Comparison of ENCODE assay signal across 8 cellular contexts in the genomic region with DNA sequence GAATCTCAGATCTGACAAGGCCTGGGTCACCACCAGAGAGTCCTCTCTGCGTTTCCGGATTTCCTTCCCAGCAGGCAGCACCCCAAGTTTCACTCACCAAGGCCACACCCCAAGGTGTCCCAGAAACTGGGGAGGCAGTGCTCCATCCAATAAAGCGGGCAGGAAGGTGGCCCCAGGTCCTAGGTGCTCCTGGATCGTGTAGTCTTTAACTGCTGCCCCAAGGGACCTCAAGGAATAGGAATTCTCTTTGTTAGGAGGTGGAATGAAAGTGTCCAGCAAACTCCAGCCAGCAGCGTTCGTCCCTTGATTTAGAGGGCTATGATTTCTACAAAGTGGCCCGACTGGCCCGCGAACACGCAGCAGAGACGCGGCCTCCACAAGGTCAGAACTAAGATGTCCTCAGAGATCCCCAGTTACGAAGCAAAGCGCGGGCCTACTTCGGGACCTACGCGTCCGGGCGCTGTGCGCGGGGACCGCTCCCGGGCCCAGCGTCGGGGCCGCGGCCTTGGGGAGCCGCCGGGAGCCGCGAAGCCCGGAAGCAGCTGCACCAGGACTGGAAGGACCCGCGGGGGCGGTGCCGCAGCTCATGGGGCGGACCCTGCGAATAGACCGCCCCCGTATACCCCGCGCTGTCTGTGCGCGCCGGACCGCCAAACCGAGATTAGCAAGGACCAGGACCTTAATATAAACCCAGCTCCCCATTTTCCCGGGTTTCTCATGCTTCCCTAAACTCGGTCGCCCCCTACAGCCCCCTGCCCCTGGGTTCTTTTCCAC. TPM values are rescaled to one million over a fixed set of nuclear protein-coding genes. Genes with fewer than 3 reads are reported as not detected.
DNase-seq lines count a peak whose midpoint lies in the region; ATAC-seq, FAIRE-seq and TF ChIP-seq lines count a peak whose summit lies in the region.

A gene with protein sequence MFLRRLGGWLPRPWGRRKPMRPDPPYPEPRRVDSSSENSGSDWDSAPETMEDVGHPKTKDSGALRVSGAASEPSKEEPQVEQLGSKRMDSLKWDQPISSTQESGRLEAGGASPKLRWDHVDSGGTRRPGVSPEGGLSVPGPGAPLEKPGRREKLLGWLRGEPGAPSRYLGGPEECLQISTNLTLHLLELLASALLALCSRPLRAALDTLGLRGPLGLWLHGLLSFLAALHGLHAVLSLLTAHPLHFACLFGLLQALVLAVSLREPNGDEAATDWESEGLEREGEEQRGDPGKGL (minus strand): TSS at position 555 of the 774 bp plus-strand sequence. CDS start 831 bp downstream, outside the sequence.

- DNase-seq in D721Med (ENCODE audit: insufficient read length, low spot score) (peak; percentile 86), GM23338 (ENCODE audit: low spot score) (peak; percentile 95), NCI-H146 (lab: John Stamatoyannopoulos, UW) (peak; percentile 90), amniotic epithelial cell (ENCODE audit: low read depth) (peak; percentile 80), left cardiac atrium (peak; percentile 93), progenitor cell of endocrine pancreas (ENCODE audit: low spot score, unreplicated experiment) (peak; percentile 66)

- H3K4me3 Mint-ChIP-seq in GM23338 = peak within 1 kb of the TSS; percentile 90
- H3K4me3 Mint-ChIP-seq in T-helper 1 cell treated with Interleukin-12 subunit alpha and Interleukin-12 subunit beta and Interleukin-4 antibody, amounts not matched to agents 30 μg/mL and 1 μg/mL, for 36 hours = peak within 1 kb of the TSS; percentile 93
- peak within 1 kb of the TSS; percentile 88 for H3K4me3 Mint-ChIP-seq in progenitor cell of endocrine pancreas (ENCODE audit: low read depth)

- under 1% methylated on average over 51 of the region's 51 CpGs for WGBS in urinary bladder

- no peak for TF ChIP-seq CTCF in D721Med (IDR thresholded peaks at IDR 0.05; ENCODE audit: insufficient read depth, missing control alignments)
- TF ChIP-seq CTCF in GM23338 (conservative IDR thresholded peaks at IDR 0.05; ENCODE audit: low read depth in 2 of 2) = no peak; a peak in 1 of 4 replicates
- TF ChIP-seq CTCF in progenitor cell of endocrine pancreas (IDR thresholded peaks at IDR 0.05; ENCODE audit: unreplicated experiment) = no peak

- H4K20me1 ChIP-seq in GM23338 (replicated peaks; ENCODE audit: insufficient read depth) = no peaks in the 10 kb centered on the region; the same call in 1 of the 2 replicates

- ATAC-seq in GM23338 (peak; percentile 85), left cardiac atrium (peak; percentile 86)

- peaks cover 41% of the 10 kb centered on the region for H3K79me2 ChIP-seq in GM23338 (replicated peaks; ENCODE audit: insufficient read depth)

- intact Hi-C loops in left cardiac atrium (cut with DNase I) = no loop called here

- H3K27me3 ChIP-seq in GM23338 (ENCODE audit: insufficient read depth) = no peaks in the 10 kb centered on the region

- peaks cover 19% of the 10 kb centered on the region for H3K27me3 Mint-ChIP-seq in GM23338 (ENCODE audit: insufficient read depth, low read depth, poor library complexity)
- no peaks in the 10 kb centered on the region for H3K27me3 Mint-ChIP-seq in T-helper 1 cell treated with Interleukin-12 subunit alpha and Interleukin-12 subunit beta and Interleukin-4 antibody, amounts not matched to agents 30 μg/mL and 1 μg/mL, for 36 hours (ENCODE audit: low read depth)
- H3K27me3 Mint-ChIP-seq in progenitor cell of endocrine pancreas = no peaks in the 10 kb centered on the region

- peak within 1 kb of the TSS; percentile 95 for H3K27ac ChIP-seq in GM23338 (ENCODE audit: low read depth)
- peak within 1 kb of the TSS; percentile 92 for H3K27ac ChIP-seq in urinary bladder (ENCODE audit: low read depth)

- H3K36me3 ChIP-seq in GM23338 (ENCODE audit: insufficient read depth) = peaks cover 12% of the 10 kb centered on the region; the same call in 1 of the 2 replicates
- no peaks in the 10 kb centered on the region for H3K36me3 ChIP-seq in urinary bladder (ENCODE audit: insufficient read depth)

- H2AFZ ChIP-seq in GM23338 = peak within 1 kb of the TSS; percentile 83

- H3K36me3 Mint-ChIP-seq in GM23338 (ENCODE audit: low read depth) (peaks cover 48% of the 10 kb centered on the region), progenitor cell of endocrine pancreas (ENCODE audit: insufficient read depth) (peaks cover 7% of the 10 kb centered on the region)
- H3K36me3 Mint-ChIP-seq in T-helper 1 cell treated with Interleukin-12 subunit alpha and Interleukin-12 subunit beta and Interleukin-4 antibody, amounts not matched to agents 30 μg/mL and 1 μg/mL, for 36 hours (ENCODE audit: low read depth) = peaks cover 57% of the 10 kb centered on the region

- peaks cover 51% of the 10 kb centered on the region for H3K4me1 Mint-ChIP-seq in GM23338
- peaks cover 60% of the 10 kb centered on the region for H3K4me1 Mint-ChIP-seq in T-helper 1 cell treated with Interleukin-12 subunit alpha and Interleukin-12 subunit beta and Interleukin-4 antibody, amounts not matched to agents 30 μg/mL and 1 μg/mL, for 36 hours (ENCODE audit: low read depth)
- peaks cover 60% of the 10 kb centered on the region for H3K4me1 Mint-ChIP-seq in progenitor cell of endocrine pancreas (ENCODE audit: low read depth)

- H3K27ac Mint-ChIP-seq in GM23338 (peak within 1 kb of the TSS; percentile 95), progenitor cell of endocrine pancreas (peak within 1 kb of the TSS; percentile 96)
- H3K27ac Mint-ChIP-seq in T-helper 1 cell treated with Interleukin-12 subunit alpha and Interleukin-12 subunit beta and Interleukin-4 antibody, amounts not matched to agents 30 μg/mL and 1 μg/mL, for 36 hours = peak within 1 kb of the TSS; percentile 88

- no peaks in the 10 kb centered on the region for H3K9me3 Mint-ChIP-seq in GM23338
- no peaks in the 10 kb centered on the region for H3K9me3 Mint-ChIP-seq in T-helper 1 cell treated with Interleukin-12 subunit alpha and Interleukin-12 subunit beta and Interleukin-4 antibody, amounts not matched to agents 30 μg/mL and 1 μg/mL, for 36 hours
- no peaks in the 10 kb centered on the region for H3K9me3 Mint-ChIP-seq in progenitor cell of endocrine pancreas (ENCODE audit: low read depth)

- H3F3A ChIP-seq in GM23338 (replicated peaks; ENCODE audit: low read depth) = peaks cover 21% of the 10 kb centered on the region; the same call in 1 of the 2 replicates

- peak within 1 kb of the TSS; percentile 98 for H3K4me2 ChIP-seq in GM23338

- no peak for FAIRE-seq in D721Med (lab: Jason Lieb, UNC)

- H3K9me2 ChIP-seq in GM23338 (ENCODE audit: insufficient read depth) = no peaks in the 10 kb centered on the region

- peaks cover 23% of the 10 kb centered on the region for H3K4me1 ChIP-seq in GM23338 (ENCODE audit: insufficient read depth)
- peaks cover 3% of the 10 kb centered on the region for H3K4me1 ChIP-seq in urinary bladder (ENCODE audit: insufficient read depth)

- H3K4me3 ChIP-seq in GM23338 (peak within 1 kb of the TSS; percentile 96), urinary bladder (ENCODE audit: low read depth, low read length) (peak within 1 kb of the TSS; percentile 81)

TF ChIP-seq in GM23338, 12 proteins besides CTCF, POLR2A, EP300 and RAD21 (continues in another document):
- TF ChIP-seq STAT1 (IDR thresholded peaks at IDR 0.05; ENCODE audit: unreplicated experiment) = no peak

RNA-seq across cellular contexts. Expression of the gene that starts here (rescaled TPM):
- 12.8 and 15.0 TPM in 2 replicates for total RNA-seq in GM23338 (2014; rRNA removed; shearing (Covaris generic))
- polyA plus RNA-seq in GM23338 (2016; fragmentation: Nextera tagmentation; extraction: Ambion mirVana) (9.4 TPM in 2 replicates), urinary bladder (29.7 TPM)
- total RNA-seq in left cardiac atrium (10 to 100 TPM; 17.5 to 20.1 TPM), progenitor cell of endocrine pancreas (23.6 and 24.1 TPM in 2 replicates), urinary bladder (17.6 TPM)

Comparison
In these comparisons a context has a peak if more than half of its experiments do, and no peak if none do; other contexts are left out.
1. Peak in every context shown above with its lines: DNase-seq, ATAC-seq, H3K4me3 ChIP-seq and H3K27ac ChIP-seq.